ENCODE assay signal across 8 cellular contexts in the genomic region with DNA sequence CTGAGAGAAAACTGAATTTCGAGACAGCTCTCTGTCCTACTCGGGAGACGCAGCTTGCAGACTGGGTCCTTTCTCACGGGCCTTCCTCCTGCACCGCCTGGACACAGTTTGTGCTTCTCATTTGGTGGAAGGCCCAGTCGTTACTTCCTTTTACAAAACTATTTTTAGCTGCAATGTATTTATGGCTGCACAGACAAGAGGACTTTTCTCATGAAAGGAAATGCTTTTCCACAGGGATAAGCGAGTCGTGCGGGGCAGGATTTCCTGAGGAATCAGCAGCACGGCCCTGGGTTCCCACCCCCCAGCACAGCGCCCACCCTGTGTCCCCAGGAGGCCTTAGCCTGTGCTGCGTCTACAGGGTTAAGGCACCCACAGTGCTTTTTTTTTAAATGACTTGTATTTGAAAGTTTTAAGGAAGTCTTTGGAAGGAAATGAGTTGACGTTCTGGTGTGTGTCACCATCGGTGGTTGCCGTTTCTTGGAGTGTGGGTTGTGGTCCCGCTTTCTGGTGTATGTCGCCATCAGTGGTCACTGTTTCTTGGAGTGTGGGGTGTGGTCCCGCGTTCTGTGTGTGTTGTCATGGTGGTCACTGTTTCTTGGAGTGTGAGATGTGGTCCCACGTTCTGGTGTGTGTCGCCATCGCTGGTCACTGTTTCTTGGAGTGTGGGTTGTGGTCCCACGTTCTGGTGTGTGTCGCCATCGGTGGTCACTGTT. TPM values are rescaled to one million over a fixed set of nuclear protein-coding genes. Genes with fewer than 3 reads are reported as not detected.
DNase-seq lines count a peak whose midpoint lies in the region; ATAC-seq lines count a peak whose summit lies in the region.

No MANE protein-coding gene starts in this region.

- peaks cover 6% of the 10 kb centered on the region for H3K36me3 Mint-ChIP-seq in activated CD4-positive, alpha-beta T cell treated with anti-CD3 and anti-CD28 coated beads, Interleukin-2, amount 10 ng/mL, durations not matched to agents 24 days and 14 days (ENCODE audit: low read depth)
- H3K36me3 Mint-ChIP-seq in activated CD4-positive, alpha-beta memory T cell treated with anti-CD3 and anti-CD28 coated beads for 36 hours, result peaks cover 5% of the 10 kb centered on the region

- no peaks in the 10 kb centered on the region for H3K27me3 Mint-ChIP-seq in activated CD4-positive, alpha-beta T cell treated with anti-CD3 and anti-CD28 coated beads, Interleukin-2, amount 10 ng/mL, durations not matched to agents 24 days and 14 days
- H3K27me3 Mint-ChIP-seq in activated CD4-positive, alpha-beta memory T cell treated with anti-CD3 and anti-CD28 coated beads for 36 hours, result no peaks in the 10 kb centered on the region

- peaks cover 8% of the 10 kb centered on the region for H3K9me3 Mint-ChIP-seq in activated CD4-positive, alpha-beta T cell treated with anti-CD3 and anti-CD28 coated beads, Interleukin-2, amount 10 ng/mL, durations not matched to agents 24 days and 14 days
- no peaks in the 10 kb centered on the region for H3K9me3 Mint-ChIP-seq in activated CD4-positive, alpha-beta memory T cell treated with anti-CD3 and anti-CD28 coated beads for 36 hours

- peaks cover 35% of the 10 kb centered on the region for H3K4me1 Mint-ChIP-seq in activated CD4-positive, alpha-beta T cell treated with anti-CD3 and anti-CD28 coated beads, Interleukin-2, amount 10 ng/mL, durations not matched to agents 24 days and 14 days
- peaks cover 37% of the 10 kb centered on the region for H3K4me1 Mint-ChIP-seq in activated CD4-positive, alpha-beta memory T cell treated with anti-CD3 and anti-CD28 coated beads for 36 hours (ENCODE audit: low read depth)

- POLR2A ChIA-PET in activated CD4-positive, alpha-beta memory T cell treated with anti-CD3 and anti-CD28 coated beads for 36 hours (lab: Charles Lee), result interaction anchor here (1.3 kb wide), 1 partner anchor 12 kb away, joined by 3 read pairs; no protein-coding TSS in a partner anchor

- DNase-seq in activated CD4-positive, alpha-beta T cell treated with anti-CD3 and anti-CD28 coated beads, Interleukin-2, amount 10 ng/mL, durations not matched to agents 24 days and 14 days, result peak; percentile 81
- no peak for DNase-seq in activated CD4-positive, alpha-beta T cell treated with anti-CD3 and anti-CD28 coated beads, Interleukin-2, amount 50 U/mL, for 1 hour
- peak; percentile 76 for DNase-seq in activated CD4-positive, alpha-beta memory T cell treated with anti-CD3 and anti-CD28 coated beads for 36 hours
- DNase-seq in cardiac septum (ENCODE audit: low spot score), result peak; percentile 82
- peak; percentile 36 to 47 for DNase-seq in stimulated activated CD8-positive, alpha-beta memory T cell treated with anti-CD3 and anti-CD28 coated beads, Interleukin-7, amount 100 ng/mL, for 48 hours (ENCODE audit: extremely low read depth in 1 of 2, low read depth in 1 of 2)
- no peak for DNase-seq in NCI-H187 (lab: John Stamatoyannopoulos, UW)
- no peak for DNase-seq in ureter (ENCODE audit: low spot score)

- CTCF ChIA-PET in activated CD4-positive, alpha-beta memory T cell treated with anti-CD3 and anti-CD28 coated beads for 36 hours (lab: Charles Lee), result no interaction called here

- peak overlapping the region; percentile 60 for H3K27ac Mint-ChIP-seq in activated CD4-positive, alpha-beta T cell treated with anti-CD3 and anti-CD28 coated beads, Interleukin-2, amount 10 ng/mL, durations not matched to agents 24 days and 14 days
- H3K27ac Mint-ChIP-seq in activated CD4-positive, alpha-beta memory T cell treated with anti-CD3 and anti-CD28 coated beads for 36 hours, result peak overlapping the region; percentile 34

- no peak for ATAC-seq in GM21737 (IDR thresholded peaks at IDR 0.05; ENCODE audit: unreplicated experiment)

- peak overlapping the region; percentile 44 for H3K4me3 Mint-ChIP-seq in activated CD4-positive, alpha-beta T cell treated with anti-CD3 and anti-CD28 coated beads, Interleukin-2, amount 10 ng/mL, durations not matched to agents 24 days and 14 days
- no peak overlapping the region for H3K4me3 Mint-ChIP-seq in activated CD4-positive, alpha-beta memory T cell treated with anti-CD3 and anti-CD28 coated beads for 36 hours

- intact Hi-C loops in activated CD4-positive, alpha-beta T cell treated with anti-CD3 and anti-CD28 coated beads, Interleukin-2, amount 10 ng/mL, durations not matched to agents 24 days and 14 days (cut with micrococcal nuclease), result loop anchor here (1.0 kb wide), 2 partner anchors 13 to 28 kb away; no protein-coding TSS in a partner anchor
- intact Hi-C loops in activated CD4-positive, alpha-beta memory T cell treated with anti-CD3 and anti-CD28 coated beads for 36 hours (cut with micrococcal nuclease), result loop anchor here (1.0 kb wide), 1 partner anchor 13 kb away; no protein-coding TSS in a partner anchor
- intact Hi-C loops in cardiac septum (cut with DNase I), result loop anchor here (5.0 kb wide), 1 partner anchor 71 kb away; no protein-coding TSS in a partner anchor

RNA-seq across cellular contexts. Expression of a gene that starts 50.9 kb away (rescaled TPM):
- 10.3 and 10.5 TPM in 2 replicates for total RNA-seq in activated CD4-positive, alpha-beta T cell treated with anti-CD3 and anti-CD28 coated beads, Interleukin-2, amount 10 ng/mL, durations not matched to agents 24 days and 14 days
- 1 to 10 TPM; 7.4 to 7.5 TPM for total RNA-seq in activated CD4-positive, alpha-beta memory T cell treated with anti-CD3 and anti-CD28 coated beads for 36 hours
- 121 TPM for total RNA-seq in cardiac septum
- total RNA-seq in ureter, result 63.5 TPM

Comparison
In these comparisons a context has a peak if more than half of its experiments do, and no peak if none do; other contexts are left out.
1. DNase-seq: peak in activated CD4-positive, alpha-beta T cell treated with anti-CD3 and anti-CD28 coated beads, Interleukin-2, amount 10 ng/mL, durations not matched to agents 24 days and 14 days (single experiment), activated CD4-positive, alpha-beta memory T cell treated with anti-CD3 and anti-CD28 coated beads for 36 hours (single experiment), cardiac septum (single experiment) and stimulated activated CD8-positive, alpha-beta memory T cell treated with anti-CD3 and anti-CD28 coated beads, Interleukin-7, amount 100 ng/mL, for 48 hours (2 of 2); none in activated CD4-positive, alpha-beta T cell treated with anti-CD3 and anti-CD28 coated beads, Interleukin-2, amount 50 U/mL, for 1 hour (single experiment), NCI-H187 (0 of 2) and ureter (single experiment).